ENCODE assay signal across 8 cellular contexts in genomic region chr19:3665681-3666544, GRCh38. TPM values are rescaled to one million over a fixed set of nuclear protein-coding genes. Genes with fewer than 3 reads are reported as not detected.
DNase-seq lines count a peak whose midpoint lies in the region; ATAC-seq and TF ChIP-seq lines count a peak whose summit lies in the region.

No MANE protein-coding gene starts in this region.

- no peak overlapping the region for H3K27ac ChIP-seq in CD4-positive, alpha-beta T cell (ENCODE audit: low read depth, low read length)

- intact Hi-C loops in CD4-positive, alpha-beta T cell (cut with DNase I, micrococcal nuclease), result loop anchor here (1.0 to 10.0 kb wide), 8 partner anchors 34 to 539 kb away; partner anchors contain the start of gene PIP5K1C (in 2 of the 2)
- intact Hi-C loops in activated B cell treated with CpG ODN at 0.5 μM for 24 hours (cut with micrococcal nuclease), result loop anchor here (1.0 to 5.0 kb wide), 4 partner anchors 34 to 536 kb away; partner anchors contain the start of gene PIP5K1C

- H3K9me3 ChIP-seq in CD4-positive, alpha-beta T cell (ENCODE audit: control insufficient read depth, low read length), result no peaks in the 10 kb centered on the region

- in situ Hi-C loops in T47D (cut with HindIII; ENCODE audit: low pct_unique_long_range_greater_than_20kb, low sequenced_read_pairs), result no loop called here

- H3K4me3 Mint-ChIP-seq in CD4-positive, alpha-beta T cell, result no peak overlapping the region
- H3K4me3 Mint-ChIP-seq in activated B cell treated with CpG ODN at 0.5 μM for 24 hours, result peak overlapping the region; percentile 64

- POLR2A ChIA-PET in CD4-positive, alpha-beta T cell (lab: Charles Lee), result interaction anchor here (1.2 kb wide), 1 partner anchor 34 kb away, joined by 3 read pairs; the partner anchor contains the start of gene PIP5K1C
- POLR2A ChIA-PET in activated B cell treated with CpG ODN at 0.5 μM for 24 hours (lab: Charles Lee), result interaction anchor here (0.5 to 1.8 kb wide), 4 partner anchors 10 to 52 kb away, joined by 3 to 7 read pairs (median 6); no protein-coding TSS in a partner anchor

- H3K4me1 Mint-ChIP-seq in CD4-positive, alpha-beta T cell (ENCODE audit: low read depth), result peaks cover 3% of the 10 kb centered on the region
- peaks cover 34% of the 10 kb centered on the region for H3K4me1 Mint-ChIP-seq in activated B cell treated with CpG ODN at 0.5 μM for 24 hours

- CTCF ChIA-PET in CD4-positive, alpha-beta T cell (lab: Charles Lee), result interaction anchor here (0.6 kb wide), 1 partner anchor 290 kb away, joined by 4 read pairs; no protein-coding TSS in a partner anchor
- CTCF ChIA-PET in activated B cell treated with CpG ODN at 0.5 μM for 24 hours (lab: Charles Lee), result interaction anchor here (0.6 to 2.5 kb wide), 13 partner anchors 23 to 186 kb away, joined by 3 to 15 read pairs (median 4); partner anchors contain the start of genes GIPC3, MFSD12, PIP5K1C and TJP3

- H3K27me3 ChIP-seq in CD4-positive, alpha-beta T cell (ENCODE audit: control insufficient read depth, insufficient read depth, low read length), result no peaks in the 10 kb centered on the region

- peak; percentile 88 for TF ChIP-seq CTCF in CD4-positive, alpha-beta T cell (IDR thresholded peaks at IDR 0.05)
- peak; percentile 40 for TF ChIP-seq CTCF in activated B cell treated with CpG ODN at 0.5 μM for 24 hours (IDR thresholded peaks at IDR 0.05)

- no peaks in the 10 kb centered on the region for H3K27me3 Mint-ChIP-seq in CD4-positive, alpha-beta T cell
- no peaks in the 10 kb centered on the region for H3K27me3 Mint-ChIP-seq in activated B cell treated with CpG ODN at 0.5 μM for 24 hours

- no peak overlapping the region for H3K27ac Mint-ChIP-seq in CD4-positive, alpha-beta T cell
- peak overlapping the region; percentile 59 for H3K27ac Mint-ChIP-seq in activated B cell treated with CpG ODN at 0.5 μM for 24 hours

- DNase-seq in CD4-positive, alpha-beta T cell, result peak; percentile 64 to 86 (median 72)
- DNase-seq in activated B cell treated with CpG ODN at 0.5 μM for 24 hours (peak; percentile 83), T47D (ENCODE audit: low read depth in 1 of 2, low spot score in 1 of 2) (peak; percentile 23 to 80), left lobe of liver (ENCODE audit: low spot score) (peak; percentile 74), NCI-H510A treated with DMSO at 0.1 percent for 48 hours (lab: John Stamatoyannopoulos, UW) (no peak)
- peak; percentile 27 to 78 (median 68) for DNase-seq in stimulated activated CD4-positive, alpha-beta T cell treated with anti-CD3 and anti-CD28 coated beads, TNF-alpha, amount 100 ng/mL, for 1 hour (ENCODE audit: low read depth in 3 of 3, low spot score in 1 of 3)

- ATAC-seq in CD4-positive, alpha-beta T cell (ENCODE audit: poor library complexity), result peak; percentile 96
- ATAC-seq in HG03439 (IDR thresholded peaks at IDR 0.05; ENCODE audit: unreplicated experiment) (peak; percentile 48), activated B cell treated with CpG ODN at 0.5 μM for 24 hours (ENCODE audit: low read depth) (peak; percentile 90), left lobe of liver (peak; percentile 89), HG03135 (IDR thresholded peaks at IDR 0.05; ENCODE audit: unreplicated experiment) (no peak)

- H3K36me3 Mint-ChIP-seq in CD4-positive, alpha-beta T cell (ENCODE audit: low read depth), result peaks cover 12% of the 10 kb centered on the region
- H3K36me3 Mint-ChIP-seq in activated B cell treated with CpG ODN at 0.5 μM for 24 hours (ENCODE audit: low read depth), result peaks cover 25% of the 10 kb centered on the region

- no peaks in the 10 kb centered on the region for H3K9me3 Mint-ChIP-seq in CD4-positive, alpha-beta T cell
- no peaks in the 10 kb centered on the region for H3K9me3 Mint-ChIP-seq in activated B cell treated with CpG ODN at 0.5 μM for 24 hours

RNA-seq across cellular contexts. Expression of gene PIP5K1C, which starts 34.4 kb away (rescaled TPM):
- 10 to 100 TPM; 14.7 to 15.5 TPM for total RNA-seq in CD4-positive, alpha-beta T cell
- total RNA-seq in activated B cell treated with CpG ODN at 0.5 μM for 24 hours, result 28.3 and 31.1 TPM in 2 replicates
- total RNA-seq in left lobe of liver, result 7.5 TPM

RNA-seq across cellular contexts. Expression of gene CACTIN, which starts 39.3 kb away (rescaled TPM):
- 10 to 100 TPM; 25.8 to 25.9 TPM for total RNA-seq in CD4-positive, alpha-beta T cell
- total RNA-seq in activated B cell treated with CpG ODN at 0.5 μM for 24 hours (45.3 and 48.1 TPM in 2 replicates), left lobe of liver (12.5 TPM)

RNA-seq across cellular contexts. Expression of gene TJP3, which starts 42.3 kb away (rescaled TPM):
- total RNA-seq in CD4-positive, alpha-beta T cell, result 1 to 10 TPM; 8.2 to 9.0 TPM
- total RNA-seq in activated B cell treated with CpG ODN at 0.5 μM for 24 hours (0.86 and 1.7 TPM in 2 replicates), left lobe of liver (28.8 TPM)

RNA-seq across cellular contexts. Expression of gene TBXA2R, which starts 59.2 kb away (rescaled TPM):
- total RNA-seq in CD4-positive, alpha-beta T cell, result under 1 TPM; 0.47 to 0.75 TPM
- total RNA-seq in activated B cell treated with CpG ODN at 0.5 μM for 24 hours (0.39 and 0.47 TPM in 2 replicates), left lobe of liver (4.4 TPM)
